In genomic region chr1:27624467-27625233, GRCh38 we compare ENCODE assay signal across 9 cellular contexts. TPM values are rescaled to one million over a fixed set of nuclear protein-coding genes. Genes with fewer than 3 reads are reported as not detected.
A peak's percentile ranks its signal among the peaks of the same experiment; 100 is the strongest.
DNase-seq lines count a peak whose midpoint lies in the region; ATAC-seq, FAIRE-seq and TF ChIP-seq lines count a peak whose summit lies in the region.
"Had no signal": no experiment of that assay in that cellular context is flagged by ENCODE, and none has a peak within 500 bp of the region (broad histone marks: within the 10 kb centered on the region; RNA-seq: fewer than 3 reads in every experiment).

No MANE protein-coding gene starts in this region.

- TF ChIP-seq CTCF in HepG2 (CRISPR knock-in tag; IDR thresholded peaks at IDR 0.05) (no peak), right lobe of liver (IDR thresholded peaks at IDR 0.05) (no peak), K562 (IDR thresholded peaks at IDR 0.05 in 2 of 3, conservative IDR thresholded peaks at IDR 0.05 in 1 of 3; ENCODE audit: insufficient read depth in 2 of 3, low read depth in 1 of 3, low read length in 3 of 3) (no peak)

- H3K27ac ChIP-seq in HepG2 (ENCODE audit: extremely low read length, insufficient read depth, low read length) (no peak overlapping the region), right lobe of liver (no peak overlapping the region), K562 (ENCODE audit: extremely low read depth, low read depth, low read length) (no peak overlapping the region), urinary bladder (ENCODE audit: low read depth) (peak overlapping the region; percentile 41)

- no peak overlapping the region for H3K4me3 ChIP-seq in HepG2 (replicated peaks in 1 of 3; ENCODE audit: insufficient read depth in 1 of 3, low read depth in 2 of 3, low read length in 3 of 3)
- no peak overlapping the region for H3K4me3 ChIP-seq in right lobe of liver
- H3K4me3 ChIP-seq in K562: no peak overlapping the region
- H3K4me3 ChIP-seq in urinary bladder (ENCODE audit: low read depth, low read length): no peak overlapping the region

- H3K4me1 ChIP-seq in HepG2 (ENCODE audit: insufficient read depth, low read length) (peaks cover 31% of the 10 kb centered on the region), right lobe of liver (no peaks in the 10 kb centered on the region), K562 (replicated peaks in 1 of 2; ENCODE audit: control insufficient read depth in 2 of 2, insufficient read depth in 2 of 2, low read length in 2 of 2) (peaks cover 6 to 7% of the 10 kb centered on the region in 2 experiments), urinary bladder (ENCODE audit: insufficient read depth) (no peaks in the 10 kb centered on the region)

- in situ Hi-C loops in HepG2 (cut with HindIII; ENCODE audit: extremely low pct_ligation_motif_present, low pct_unique_long_range_greater_than_20kb) (no loop called here), K562 (cut with MboI) (loop anchor here (25.0 kb wide), 1 partner anchor 512 kb away; no protein-coding TSS in a partner anchor)

- TF ChIP-seq EP300 in HepG2 (IDR thresholded peaks at IDR 0.05; ENCODE audit: low read depth in 2 of 2, low read length in 2 of 2) (no peak), HepG2 (CRISPR knock-in tag; IDR thresholded peaks at IDR 0.05; ENCODE audit: borderline replicate concordance) (no peak), K562 (IDR thresholded peaks at IDR 0.05; ENCODE audit: low read length) (no peak)

- FAIRE-seq in HepG2 (lab: Jason Lieb, UNC) (no peak), K562 (lab: Jason Lieb, UNC) (peak; percentile 29)

- BruUV-seq in HepG2 (replicated peaks; lab: Mats Ljungman, UMichigan): no TSS peak
- BruUV-seq in K562 (replicated peaks; lab: Mats Ljungman, UMichigan): no TSS peak

- TF ChIP-seq RAD21 in HepG2 (CRISPR knock-in tag; IDR thresholded peaks at IDR 0.05): no peak
- TF ChIP-seq RAD21 in K562 (CRISPR knock-in tag; conservative IDR thresholded peaks at IDR 0.05 in 1 of 2, IDR thresholded peaks at IDR 0.05 in 1 of 2): no peak

- no peak for TF ChIP-seq POLR2A in HepG2 (IDR thresholded peaks at IDR 0.05; ENCODE audit: insufficient read depth in 1 of 2, low read depth in 2 of 2, low read length in 2 of 2)
- TF ChIP-seq POLR2A in right lobe of liver (IDR thresholded peaks at IDR 0.05): no peak
- TF ChIP-seq POLR2A in K562 (conservative IDR thresholded peaks at IDR 0.05): no peak

- H3K79me2 ChIP-seq in HepG2 (ENCODE audit: insufficient read depth, low read length) (no peaks in the 10 kb centered on the region), K562 (ENCODE audit: control insufficient read depth, insufficient read depth, low read length) (no peaks in the 10 kb centered on the region)

- ATAC-seq in HepG2 (no peak), right lobe of liver (no peak), HG03196 (IDR thresholded peaks at IDR 0.05; ENCODE audit: unreplicated experiment) (peak; percentile 2), K562 (no peak), HG03469 (IDR thresholded peaks at IDR 0.05; ENCODE audit: unreplicated experiment) (no peak), GM21390 (IDR thresholded peaks at IDR 0.05; ENCODE audit: unreplicated experiment) (no peak)

- 35% methylated on average over 4 of the region's 7 CpGs for WGBS in HepG2 (ENCODE audit: low lambda C conversion rate)
- 56% methylated on average over 6 of the region's 7 CpGs for WGBS in right lobe of liver (ENCODE audit: insufficient coverage, low coverage, low lambda C conversion rate, missing lambda C conversion rate)
- 12% methylated on average over 7 of the region's 7 CpGs for WGBS in K562 (ENCODE audit: insufficient coverage, low coverage, missing lambda C conversion rate)
- 61% methylated on average over 7 of the region's 7 CpGs for WGBS in urinary bladder

- H3K4me2 ChIP-seq in HepG2 (ENCODE audit: low read depth, low read length) (no peak overlapping the region), K562 (ENCODE audit: insufficient read depth, low read length) (no peak overlapping the region)

- H3K36me3 ChIP-seq in HepG2 (replicated peaks in 1 of 2; ENCODE audit: control insufficient read depth in 1 of 2, insufficient read depth in 2 of 2, low read length in 2 of 2) (no peaks in the 10 kb centered on the region), right lobe of liver (no peaks in the 10 kb centered on the region), K562 (ENCODE audit: control insufficient read depth, insufficient read depth, low read length) (no peaks in the 10 kb centered on the region), urinary bladder (ENCODE audit: insufficient read depth) (no peaks in the 10 kb centered on the region)

- DNase-seq in HepG2 (ENCODE audit: low spot score) (no peak), right lobe of liver (no peak), K562 (ENCODE audit: extremely low read depth in 1 of 4, low spot score in 3 of 4) (no peak), NCI-H128 (lab: John Stamatoyannopoulos, UW; ENCODE audit: unreplicated experiment) (no peak)
- DNase-seq: HCEC 1CT had no signal

- H3K9me3 ChIP-seq in HepG2 (ENCODE audit: low read length) (no peaks in the 10 kb centered on the region), right lobe of liver (no peaks in the 10 kb centered on the region), K562 (replicated peaks; ENCODE audit: control insufficient read depth, insufficient read depth, low read depth, low read length) (no peaks in the 10 kb centered on the region)

- H2AFZ ChIP-seq in HepG2 (ENCODE audit: low read length) (no peak overlapping the region), K562 (ENCODE audit: low read depth, low read length) (no peak overlapping the region)

- H3K27me3 ChIP-seq in HepG2 (ENCODE audit: control insufficient read depth in 1 of 2, insufficient read depth in 2 of 2, low read length in 2 of 2) (peaks cover 0 to 12% of the 10 kb centered on the region in 2 experiments; a peak in 2 of 5 replicates), right lobe of liver (no peaks in the 10 kb centered on the region), K562 (ENCODE audit: control insufficient read depth in 2 of 2, insufficient read depth in 2 of 2, low read length in 2 of 2) (peaks cover 2 to 11% of the 10 kb centered on the region in 2 experiments; a peak in 2 of 5 replicates)

- H3K9ac ChIP-seq in HepG2 (ENCODE audit: insufficient read depth, low read depth, low read length) (no peak overlapping the region), K562 (ENCODE audit: insufficient read depth in 1 of 2, low read depth in 2 of 2, low read length in 2 of 2) (peak overlapping the region in 1 of 2 experiments; percentile 31; a peak in 1 of 4 replicates)

- H3K9me1 ChIP-seq in K562 (ENCODE audit: control insufficient read depth, insufficient read depth, low read length): no peaks in the 10 kb centered on the region

- intact Hi-C loops in HepG2 (cut with micrococcal nuclease; ENCODE audit: unreplicated experiment) (no loop called here), right lobe of liver (cut with DNase I) (no loop called here), K562 (cut with micrococcal nuclease) (no loop called here)

- POLR2A ChIA-PET in HepG2 (lab: Yijun Ruan, JAX) (no interaction called here), K562 (lab: Yijun Ruan, JAX) (interaction anchor here (0.5 to 0.7 kb wide), 2 partner anchors 38 to 65 kb away, joined by 3 read pairs; no protein-coding TSS in a partner anchor)

- CTCF ChIA-PET in HepG2 (lab: Yijun Ruan, JAX; ENCODE audit: low intra/inter-chr PET ratio, low total read pairs) (no interaction called here), K562 (lab: Yijun Ruan, JAX; ENCODE audit: low intra/inter-chr PET ratio) (no interaction called here)

- H4K20me1 ChIP-seq in HepG2 (ENCODE audit: insufficient read depth, low read length) (no peaks in the 10 kb centered on the region), K562 (replicated peaks; ENCODE audit: control insufficient read depth, insufficient read depth, low read length) (0 out of 2 replicates have a peak, but pooled peaks cover 3% of the 10 kb centered on the region)

RNA-seq across cellular contexts. Expression of gene FGR, which starts 10.3 kb away (rescaled TPM):
- total RNA-seq in HepG2 (2016; rRNA removed; fragmentation: Illumina TruSeq; extraction: Trizol) (not detected in 2 replicates), right lobe of liver (1 to 10 TPM; 2.5 to 10.0 (median 6.3) TPM), K562 (2014; rRNA removed) (not detected in 2 replicates), K562 (2014; rRNA removed; fragmentation: Illumina TruSeq; extraction: Trizol) (not detected in 2 replicates), K562 (2015; rRNA removed; fragmentation: Illumina TruSeq; extraction: Trizol) (not detected in 2 replicates), K562 (2021) (0.11 and 0.38 TPM in 2 replicates), urinary bladder (3.4 TPM)
- total RNA-seq in HepG2 (2016; cell fraction: cytosol; rRNA removed; fragmentation: Illumina TruSeq; extraction: Trizol; ENCODE audit: low read depth): not detected in 2 replicates
- not detected in 2 replicates for total RNA-seq in HepG2 (2016; cell fraction: insoluble cytoplasmic fraction; rRNA removed; fragmentation: Illumina TruSeq; extraction: Trizol)
- not detected in 2 replicates for total RNA-seq in HepG2 (2016; cell fraction: membrane; rRNA removed; fragmentation: Illumina TruSeq; extraction: Trizol)
- total RNA-seq in HepG2 (2016; cell fraction: nucleus; rRNA removed; fragmentation: Illumina TruSeq; extraction: Trizol): not detected in 2 replicates
- polyA plus RNA-seq in HepG2 (2011; rRNA removed) (0.04 TPM in 1 of 2 replicates, not detected in the other), K562 (2011; rRNA removed) (0.04 TPM in 1 of 2 replicates, not detected in the other), K562 (2014; fragmentation: Illumina TruSeq; extraction: Trizol) (not detected in 2 replicates), K562 (2014; fragmentation: Nextera tagmentation; extraction: Ambion mirVana) (not detected), K562 (2014; rRNA removed) (not detected in 2 replicates), urinary bladder (15.8 TPM)
- polyA plus RNA-seq in HepG2 (2011; cell fraction: cytosol; rRNA removed): 0.01 and 0.04 TPM in 2 replicates
- 0.14 and 0.33 TPM in 2 replicates for polyA plus RNA-seq in HepG2 (2011; cell fraction: nucleus; rRNA removed)
- not detected in 2 replicates for polyA plus RNA-seq in HepG2 (2012)
- not detected in 2 replicates for polyA plus RNA-seq in HepG2 (2016; cell fraction: cytosol; fragmentation: Illumina TruSeq; extraction: Trizol; ENCODE audit: low read depth)
- polyA plus RNA-seq in HepG2 (2016; cell fraction: insoluble cytoplasmic fraction; fragmentation: Illumina TruSeq; extraction: Trizol; ENCODE audit: low read depth): not detected in 2 replicates
- polyA plus RNA-seq in HepG2 (2016; cell fraction: membrane; fragmentation: Illumina TruSeq; extraction: Trizol; ENCODE audit: low read depth): not detected in 2 replicates
- polyA plus RNA-seq in HepG2 (2016; cell fraction: nucleus; fragmentation: Illumina TruSeq; extraction: Trizol; ENCODE audit: insufficient read depth, low read depth): not detected in 2 replicates
- polyA minus RNA-seq in HepG2 (2011; rRNA and poly(A)+ RNA removed; ENCODE audit: low replicate concordance): 0.33 TPM in 1 of 2 replicates, not detected in the other
- polyA minus RNA-seq in HepG2 (2011; cell fraction: cytosol; rRNA and poly(A)+ RNA removed): not detected in 2 replicates
- polyA minus RNA-seq in HepG2 (2011; cell fraction: nucleus; rRNA and poly(A)+ RNA removed): not detected in 2 replicates
- not detected in 2 replicates for total RNA-seq in K562 (2011; cell fraction: chromatin; rRNA removed; ENCODE audit: low replicate concordance)
- not detected in 2 replicates for total RNA-seq in K562 (2011; cell fraction: nucleolus; rRNA removed)
- not detected in 2 replicates for total RNA-seq in K562 (2011; cell fraction: nucleoplasm; rRNA removed)
- 0.06 TPM in 1 of 2 replicates, not detected in the other for polyA plus RNA-seq in K562 (2011; cell fraction: cytosol; rRNA removed)
- polyA plus RNA-seq in K562 (2011; cell fraction: nucleus; rRNA removed): 0.20 TPM in 1 of 2 replicates, not detected in the other
- polyA plus RNA-seq in K562 (2012): not detected in 2 replicates
- not detected in 2 replicates for polyA minus RNA-seq in K562 (2011; rRNA and poly(A)+ RNA removed)
- polyA minus RNA-seq in K562 (2011; cell fraction: cytosol; rRNA and poly(A)+ RNA removed): not detected in 2 replicates
- not detected in 2 replicates for polyA minus RNA-seq in K562 (2011; cell fraction: nucleus; rRNA and poly(A)+ RNA removed)

RNA-seq across cellular contexts. Expression of gene AHDC1, which starts 20.7 kb away (rescaled TPM):
- total RNA-seq in HepG2 (2016; rRNA removed; fragmentation: Illumina TruSeq; extraction: Trizol): 2.6 and 2.7 TPM in 2 replicates
- 1.9 and 2.6 TPM in 2 replicates for total RNA-seq in HepG2 (2016; cell fraction: cytosol; rRNA removed; fragmentation: Illumina TruSeq; extraction: Trizol; ENCODE audit: low read depth)
- 3.1 and 3.5 TPM in 2 replicates for total RNA-seq in HepG2 (2016; cell fraction: insoluble cytoplasmic fraction; rRNA removed; fragmentation: Illumina TruSeq; extraction: Trizol)
- total RNA-seq in HepG2 (2016; cell fraction: membrane; rRNA removed; fragmentation: Illumina TruSeq; extraction: Trizol): 1.6 and 2.4 TPM in 2 replicates
- 3.0 and 6.6 TPM in 2 replicates for total RNA-seq in HepG2 (2016; cell fraction: nucleus; rRNA removed; fragmentation: Illumina TruSeq; extraction: Trizol)
- polyA plus RNA-seq in HepG2 (2011; rRNA removed): 1.0 and 1.2 TPM in 2 replicates
- 0.52 and 0.72 TPM in 2 replicates for polyA plus RNA-seq in HepG2 (2011; cell fraction: cytosol; rRNA removed)
- polyA plus RNA-seq in HepG2 (2011; cell fraction: nucleus; rRNA removed): 7.0 and 8.3 TPM in 2 replicates
- polyA plus RNA-seq in HepG2 (2012): 4.7 and 7.3 TPM in 2 replicates
- polyA plus RNA-seq in HepG2 (2016; cell fraction: cytosol; fragmentation: Illumina TruSeq; extraction: Trizol; ENCODE audit: low read depth): 0.24 and 0.35 TPM in 2 replicates
- 3.9 and 4.0 TPM in 2 replicates for polyA plus RNA-seq in HepG2 (2016; cell fraction: insoluble cytoplasmic fraction; fragmentation: Illumina TruSeq; extraction: Trizol; ENCODE audit: low read depth)
- polyA plus RNA-seq in HepG2 (2016; cell fraction: membrane; fragmentation: Illumina TruSeq; extraction: Trizol; ENCODE audit: low read depth): 0.32 and 0.57 TPM in 2 replicates
- polyA plus RNA-seq in HepG2 (2016; cell fraction: nucleus; fragmentation: Illumina TruSeq; extraction: Trizol; ENCODE audit: insufficient read depth, low read depth): 12.2 and 16.8 TPM in 2 replicates
- polyA minus RNA-seq in HepG2 (2011; rRNA and poly(A)+ RNA removed; ENCODE audit: low replicate concordance): 3.1 and 6.5 TPM in 2 replicates
- 3.1 and 3.7 TPM in 2 replicates for polyA minus RNA-seq in HepG2 (2011; cell fraction: cytosol; rRNA and poly(A)+ RNA removed)
- 5.1 and 5.3 TPM in 2 replicates for polyA minus RNA-seq in HepG2 (2011; cell fraction: nucleus; rRNA and poly(A)+ RNA removed)
- total RNA-seq in right lobe of liver: 10 to 100 TPM in 3 of 6 experiments, 1 to 10 TPM in 3; 5.5 to 21.3 (median 10.9) TPM
- total RNA-seq in K562 (2011; cell fraction: chromatin; rRNA removed; ENCODE audit: low replicate concordance): 62.5 and 101 TPM in 2 replicates
- total RNA-seq in K562 (2011; cell fraction: nucleolus; rRNA removed): 36.7 and 38.9 TPM in 2 replicates
- 49.2 and 72.8 TPM in 2 replicates for total RNA-seq in K562 (2011; cell fraction: nucleoplasm; rRNA removed)
- 7.9 and 12.5 TPM in 2 replicates for total RNA-seq in K562 (2014; rRNA removed)
- total RNA-seq in K562 (2014; rRNA removed; fragmentation: Illumina TruSeq; extraction: Trizol): 3.6 and 4.6 TPM in 2 replicates
- total RNA-seq in K562 (2015; rRNA removed; fragmentation: Illumina TruSeq; extraction: Trizol): 4.7 and 4.8 TPM in 2 replicates
- 36.4 and 37.8 TPM in 2 replicates for total RNA-seq in K562 (2021)
- polyA plus RNA-seq in K562 (2011; rRNA removed): 3.1 and 4.2 TPM in 2 replicates
- 2.3 and 3.9 TPM in 2 replicates for polyA plus RNA-seq in K562 (2011; cell fraction: cytosol; rRNA removed)
- polyA plus RNA-seq in K562 (2011; cell fraction: nucleus; rRNA removed): 13.3 and 21.8 TPM in 2 replicates
- 13.7 and 18.2 TPM in 2 replicates for polyA plus RNA-seq in K562 (2012)
- polyA plus RNA-seq in K562 (2014; fragmentation: Illumina TruSeq; extraction: Trizol): 5.4 and 9.5 TPM in 2 replicates
- polyA plus RNA-seq in K562 (2014; fragmentation: Nextera tagmentation; extraction: Ambion mirVana): under 1 TPM; 0.21 to 0.59 TPM
- polyA plus RNA-seq in K562 (2014; rRNA removed): 8.5 and 9.0 TPM in 2 replicates
- 3.7 and 9.1 TPM in 2 replicates for polyA minus RNA-seq in K562 (2011; rRNA and poly(A)+ RNA removed)
- polyA minus RNA-seq in K562 (2011; cell fraction: cytosol; rRNA and poly(A)+ RNA removed): 12.2 and 15.2 TPM in 2 replicates
- 10.6 and 11.6 TPM in 2 replicates for polyA minus RNA-seq in K562 (2011; cell fraction: nucleus; rRNA and poly(A)+ RNA removed)
- 19.0 TPM for total RNA-seq in urinary bladder
- 44.8 TPM for polyA plus RNA-seq in urinary bladder

RNA-seq across cellular contexts. Expression of gene IFI6, which starts 47.3 kb away (rescaled TPM):
- total RNA-seq in HepG2 (2016; rRNA removed; fragmentation: Illumina TruSeq; extraction: Trizol) (6.1 and 13.2 TPM in 2 replicates), right lobe of liver (10 to 100 TPM in 5 of 6 experiments, 1 to 10 TPM in 1; 9.5 to 45.7 (median 33.2) TPM), K562 (2014; rRNA removed) (4.5 and 4.7 TPM in 2 replicates), K562 (2014; rRNA removed; fragmentation: Illumina TruSeq; extraction: Trizol) (0.99 and 1.0 TPM in 2 replicates), K562 (2015; rRNA removed; fragmentation: Illumina TruSeq; extraction: Trizol) (1.6 and 2.2 TPM in 2 replicates), K562 (2021) (3.8 and 5.0 TPM in 2 replicates), urinary bladder (40.2 TPM)
- 2.7 and 3.0 TPM in 2 replicates for total RNA-seq in HepG2 (2016; cell fraction: cytosol; rRNA removed; fragmentation: Illumina TruSeq; extraction: Trizol; ENCODE audit: low read depth)
- total RNA-seq in HepG2 (2016; cell fraction: insoluble cytoplasmic fraction; rRNA removed; fragmentation: Illumina TruSeq; extraction: Trizol): 7.4 and 12.7 TPM in 2 replicates
- 3.2 and 3.3 TPM in 2 replicates for total RNA-seq in HepG2 (2016; cell fraction: membrane; rRNA removed; fragmentation: Illumina TruSeq; extraction: Trizol)
- total RNA-seq in HepG2 (2016; cell fraction: nucleus; rRNA removed; fragmentation: Illumina TruSeq; extraction: Trizol): 8.4 and 10.6 TPM in 2 replicates
- polyA plus RNA-seq in HepG2 (2011; rRNA removed) (12.9 and 21.8 TPM in 2 replicates), K562 (2011; rRNA removed) (2.0 and 2.7 TPM in 2 replicates), K562 (2014; fragmentation: Illumina TruSeq; extraction: Trizol) (2.4 and 2.9 TPM in 2 replicates), K562 (2014; fragmentation: Nextera tagmentation; extraction: Ambion mirVana) (under 1 TPM; 0.17 to 0.76 TPM), K562 (2014; rRNA removed) (4.0 and 4.4 TPM in 2 replicates), urinary bladder (217 TPM)
- 18.2 and 23.3 TPM in 2 replicates for polyA plus RNA-seq in HepG2 (2011; cell fraction: cytosol; rRNA removed)
- 6.3 and 11.3 TPM in 2 replicates for polyA plus RNA-seq in HepG2 (2011; cell fraction: nucleus; rRNA removed)
- 10.8 and 16.9 TPM in 2 replicates for polyA plus RNA-seq in HepG2 (2012)
- 2.0 and 3.3 TPM in 2 replicates for polyA plus RNA-seq in HepG2 (2016; cell fraction: cytosol; fragmentation: Illumina TruSeq; extraction: Trizol; ENCODE audit: low read depth)
- 5.6 and 6.9 TPM in 2 replicates for polyA plus RNA-seq in HepG2 (2016; cell fraction: insoluble cytoplasmic fraction; fragmentation: Illumina TruSeq; extraction: Trizol; ENCODE audit: low read depth)
- 3.2 and 3.9 TPM in 2 replicates for polyA plus RNA-seq in HepG2 (2016; cell fraction: membrane; fragmentation: Illumina TruSeq; extraction: Trizol; ENCODE audit: low read depth)
- polyA plus RNA-seq in HepG2 (2016; cell fraction: nucleus; fragmentation: Illumina TruSeq; extraction: Trizol; ENCODE audit: insufficient read depth, low read depth): 12.0 and 16.6 TPM in 2 replicates
- polyA minus RNA-seq in HepG2 (2011; rRNA and poly(A)+ RNA removed; ENCODE audit: low replicate concordance): 7.1 and 42.2 TPM in 2 replicates
- polyA minus RNA-seq in HepG2 (2011; cell fraction: cytosol; rRNA and poly(A)+ RNA removed): 4.4 and 7.3 TPM in 2 replicates
- 1.3 and 1.4 TPM in 2 replicates for polyA minus RNA-seq in HepG2 (2011; cell fraction: nucleus; rRNA and poly(A)+ RNA removed)
- 0.67 TPM in 1 of 2 replicates, not detected in the other for total RNA-seq in K562 (2011; cell fraction: chromatin; rRNA removed; ENCODE audit: low replicate concordance)
- total RNA-seq in K562 (2011; cell fraction: nucleolus; rRNA removed): 2.6 and 3.8 TPM in 2 replicates
- total RNA-seq in K562 (2011; cell fraction: nucleoplasm; rRNA removed): 1.1 and 2.4 TPM in 2 replicates
- 3.4 and 3.9 TPM in 2 replicates for polyA plus RNA-seq in K562 (2011; cell fraction: cytosol; rRNA removed)
- polyA plus RNA-seq in K562 (2011; cell fraction: nucleus; rRNA removed): 0.55 and 1.0 TPM in 2 replicates
- 8.1 and 10.3 TPM in 2 replicates for polyA plus RNA-seq in K562 (2012)
- polyA minus RNA-seq in K562 (2011; rRNA and poly(A)+ RNA removed): 0.60 TPM in 1 of 2 replicates, not detected in the other
- polyA minus RNA-seq in K562 (2011; cell fraction: cytosol; rRNA and poly(A)+ RNA removed): 1.4 and 2.8 TPM in 2 replicates
- not detected in 2 replicates for polyA minus RNA-seq in K562 (2011; cell fraction: nucleus; rRNA and poly(A)+ RNA removed)

Comparison
In these comparisons a context has a peak if more than half of its experiments do, and no peak if none do; other contexts are left out.
1. Of the 241 proteins assayed by ChIP-seq in both HepG2 and K562: peak only in HepG2: MNT; only in K562: RFX1; in both: none; in neither: 239.